ENCODE assay signal across 8 cellular contexts in the genomic region with DNA sequence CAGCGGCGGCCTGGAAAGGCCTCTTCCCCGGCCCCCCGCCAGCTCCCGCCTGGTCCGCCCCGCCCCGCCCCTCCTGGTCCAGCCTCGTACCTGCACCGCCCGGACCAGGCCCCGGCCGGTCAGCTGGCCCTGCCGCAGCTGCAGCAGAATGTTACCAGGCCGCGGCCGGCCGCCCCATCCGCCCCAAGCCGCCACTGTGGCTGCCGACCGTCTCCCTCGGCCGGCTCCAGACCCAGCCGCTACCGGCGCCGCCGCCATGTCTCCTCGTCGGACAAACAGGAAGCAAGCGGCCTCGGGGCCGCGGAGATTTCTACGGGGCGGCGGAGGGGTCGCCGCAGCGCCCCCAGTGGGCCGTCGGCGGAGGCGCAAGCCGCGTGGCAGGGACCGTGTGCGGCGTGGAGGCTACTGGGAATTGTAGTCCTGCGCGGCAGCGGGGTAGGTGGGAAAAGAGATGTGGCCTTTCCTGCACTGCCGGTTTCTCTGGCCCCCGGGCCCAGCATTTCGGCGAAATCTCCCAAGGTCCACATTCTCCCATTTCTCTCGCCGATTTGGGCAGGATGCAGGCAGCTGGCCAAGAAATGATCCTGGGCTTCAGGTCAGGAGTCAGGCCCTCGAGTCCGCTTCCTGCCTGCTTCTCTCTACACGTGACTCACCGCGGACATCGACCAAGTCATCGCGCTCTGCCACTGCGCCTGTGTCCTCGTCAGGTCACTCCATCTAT. TPM values are rescaled to one million over a fixed set of nuclear protein-coding genes. Genes with fewer than 3 reads are reported as not detected.
DNase-seq lines count a peak whose midpoint lies in the region; ATAC-seq and TF ChIP-seq lines count a peak whose summit lies in the region.

A gene with protein sequence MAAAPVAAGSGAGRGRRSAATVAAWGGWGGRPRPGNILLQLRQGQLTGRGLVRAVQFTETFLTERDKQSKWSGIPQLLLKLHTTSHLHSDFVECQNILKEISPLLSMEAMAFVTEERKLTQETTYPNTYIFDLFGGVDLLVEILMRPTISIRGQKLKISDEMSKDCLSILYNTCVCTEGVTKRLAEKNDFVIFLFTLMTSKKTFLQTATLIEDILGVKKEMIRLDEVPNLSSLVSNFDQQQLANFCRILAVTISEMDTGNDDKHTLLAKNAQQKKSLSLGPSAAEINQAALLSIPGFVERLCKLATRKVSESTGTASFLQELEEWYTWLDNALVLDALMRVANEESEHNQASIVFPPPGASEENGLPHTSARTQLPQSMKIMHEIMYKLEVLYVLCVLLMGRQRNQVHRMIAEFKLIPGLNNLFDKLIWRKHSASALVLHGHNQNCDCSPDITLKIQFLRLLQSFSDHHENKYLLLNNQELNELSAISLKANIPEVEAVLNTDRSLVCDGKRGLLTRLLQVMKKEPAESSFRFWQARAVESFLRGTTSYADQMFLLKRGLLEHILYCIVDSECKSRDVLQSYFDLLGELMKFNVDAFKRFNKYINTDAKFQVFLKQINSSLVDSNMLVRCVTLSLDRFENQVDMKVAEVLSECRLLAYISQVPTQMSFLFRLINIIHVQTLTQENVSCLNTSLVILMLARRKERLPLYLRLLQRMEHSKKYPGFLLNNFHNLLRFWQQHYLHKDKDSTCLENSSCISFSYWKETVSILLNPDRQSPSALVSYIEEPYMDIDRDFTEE (minus strand): TSS at position 284 of the 721 bp plus-strand sequence. CDS start 26 bp downstream, at position 258.

- peak; percentile 93 for ATAC-seq in HG02610 (IDR thresholded peaks at IDR 0.05; ENCODE audit: unreplicated experiment)
- ATAC-seq in heart left ventricle = peak; percentile 85 to 97 (median 94)
- ATAC-seq in upper lobe of right lung = peak; percentile 99

- no peaks in the 10 kb centered on the region for H3K27me3 ChIP-seq in adipocyte (replicated peaks; ENCODE audit: control insufficient read depth, insufficient read depth, low read length)
- no peaks in the 10 kb centered on the region for H3K27me3 ChIP-seq in heart left ventricle
- H3K27me3 ChIP-seq in upper lobe of right lung = no peaks in the 10 kb centered on the region

- TF ChIP-seq CTCF in GM12872 (IDR thresholded peaks at IDR 0.05; ENCODE audit: insufficient read depth, low read depth, low read length) (peak; percentile 94), heart left ventricle (IDR thresholded peaks at IDR 0.05) (peak in 11 of 12 donors; percentile 94 to 99 (median 97)), upper lobe of right lung (IDR thresholded peaks at IDR 0.05) (peak; percentile 93)

- peak within 1 kb of the TSS; percentile 76 to 97 (median 92) for H3K27ac ChIP-seq in heart left ventricle
- H3K27ac ChIP-seq in upper lobe of right lung = peak within 1 kb of the TSS; percentile 92

- H3K36me3 ChIP-seq in adipocyte (ENCODE audit: control insufficient read depth, insufficient read depth, low read length, severe bottlenecking) (peaks cover 10% of the 10 kb centered on the region), heart left ventricle (peaks cover 0 to 15% (median 9%) of the 10 kb centered on the region in 9 donors), upper lobe of right lung (no peaks in the 10 kb centered on the region)

- intact Hi-C loops in heart left ventricle (cut with DNase I) = loop anchor here in 7 of 10 donors (2.0 to 10.0 kb wide), 9 partner anchors 55 to 258 kb away; a partner anchor contains a TSS
- intact Hi-C loops in posterior vena cava (cut with DNase I) = loop anchor here (5.0 to 10.0 kb wide), 4 partner anchors 52 to 182 kb away; a partner anchor contains a TSS
- intact Hi-C loops in upper lobe of right lung (cut with DNase I) = no loop called here

- H3K4me3 ChIP-seq in adipocyte (ENCODE audit: low read length) (peak within 1 kb of the TSS; percentile 89), heart left ventricle (peak within 1 kb of the TSS; percentile 68 to 97 (median 84)), upper lobe of right lung (peak within 1 kb of the TSS; percentile 94)

- H3K9me3 ChIP-seq in adipocyte (ENCODE audit: control insufficient read depth, low read length) = no peaks in the 10 kb centered on the region
- H3K9me3 ChIP-seq in heart left ventricle = no peaks in the 10 kb centered on the region
- no peaks in the 10 kb centered on the region for H3K9me3 ChIP-seq in upper lobe of right lung

- DNase-seq in NCI-H1092 (lab: John Stamatoyannopoulos, UW) = peak; percentile 81
- DNase-seq in SW480 (ENCODE audit: low spot score) = peak; percentile 93
- peak; percentile 96 for DNase-seq in adipocyte (ENCODE audit: low read depth)
- DNase-seq in heart left ventricle = peak; percentile 89 to 96 (median 91)
- peak; percentile 98 for DNase-seq in posterior vena cava (ENCODE audit: low spot score)
- DNase-seq in upper lobe of right lung = peak; percentile 96

- WGBS in heart left ventricle, 4 donors = 1 to 3% (median 3%) methylated on average over 36 to 69 of the region's 69 CpGs

- H3K4me1 ChIP-seq in adipocyte (ENCODE audit: control insufficient read depth, insufficient read depth, low read length) (peaks cover 46% of the 10 kb centered on the region), heart left ventricle (peaks cover 4 to 48% (median 35%) of the 10 kb centered on the region in 12 donors), upper lobe of right lung (peaks cover 37% of the 10 kb centered on the region)

- TF ChIP-seq POLR2A in heart left ventricle (IDR thresholded peaks at IDR 0.05) = peak in 1 of 2 donors; percentile 63

- peak within 1 kb of the TSS; percentile 99 for H3K9ac ChIP-seq in adipocyte (ENCODE audit: low read length)

RNA-seq across cellular contexts. Expression of the gene that starts here (rescaled TPM):
- total RNA-seq in heart left ventricle (10 to 100 TPM; 31.5 to 51.8 (median 38.6) TPM), posterior vena cava (10 to 100 TPM; 42.6 to 48.9 TPM), upper lobe of right lung (67.6 TPM)
- 10 to 100 TPM; 21.2 to 42.7 TPM for polyA plus RNA-seq in heart left ventricle

Comparison
In these comparisons a context has a peak if more than half of its experiments do, and no peak if none do; other contexts are left out.
1. Peak in every context shown above with its lines: DNase-seq, ATAC-seq, H3K4me3 ChIP-seq and H3K27ac ChIP-seq.